In genomic region chr5:116508835-116509234, GRCh38 we compare ENCODE assay signal across 1 cellular context.
TF ChIP-seq lines count a peak whose summit lies in the region.

No MANE protein-coding gene starts in this region.

TF ChIP-seq in GM23338, 12 proteins besides CTCF, POLR2A, EP300 and RAD21 (continued from another document):
- no peak for TF ChIP-seq ZNF462 (CRISPR knock-in tag; IDR thresholded peaks at IDR 0.05)
- no peak for TF ChIP-seq ZNF331 (CRISPR knock-in tag; IDR thresholded peaks at IDR 0.05; ENCODE audit: low read depth)
- no peak for TF ChIP-seq EZH2 (IDR thresholded peaks at IDR 0.05; ENCODE audit: low read depth, unreplicated experiment)
- TF ChIP-seq EZH2phosphoT487 (IDR thresholded peaks at IDR 0.05; ENCODE audit: unreplicated experiment): no peak
